8 cellular contexts compared by ENCODE assay signal in genomic region chr14:55052259-55052930, GRCh38. TPM values are rescaled to one million over a fixed set of nuclear protein-coding genes. Genes with fewer than 3 reads are reported as not detected.
DNase-seq lines count a peak whose midpoint lies in the region; ATAC-seq and FAIRE-seq lines count a peak whose summit lies in the region.

No MANE protein-coding gene starts in this region.

- H3K4me3 Mint-ChIP-seq in naive thymus-derived CD8-positive, alpha-beta T cell, result peak overlapping the region; percentile 84 to 94 (median 90)

- peak; percentile 17 for ATAC-seq in GM21447 (IDR thresholded peaks at IDR 0.05; ENCODE audit: unreplicated experiment)
- no peak for ATAC-seq in naive thymus-derived CD8-positive, alpha-beta T cell
- no peak for ATAC-seq in HG03095 (IDR thresholded peaks at IDR 0.05; ENCODE audit: unreplicated experiment)

- no peaks in the 10 kb centered on the region for H3K9me3 Mint-ChIP-seq in naive thymus-derived CD8-positive, alpha-beta T cell

- peaks cover 0 to 25% (median 3%) of the 10 kb centered on the region in 3 donors for H3K36me3 Mint-ChIP-seq in naive thymus-derived CD8-positive, alpha-beta T cell

- H3K4me1 Mint-ChIP-seq in naive thymus-derived CD8-positive, alpha-beta T cell, result peaks cover 22 to 51% (median 48%) of the 10 kb centered on the region in 4 donors

- H3K27me3 Mint-ChIP-seq in naive thymus-derived CD8-positive, alpha-beta T cell, result no peaks in the 10 kb centered on the region

- DNase-seq in DMS53 treated with DMSO at 0.1 percent for 48 hours (lab: John Stamatoyannopoulos, UW; ENCODE audit: unreplicated experiment) (peak; percentile 53), NCI-H2227 (lab: John Stamatoyannopoulos, UW; ENCODE audit: unreplicated experiment) (peak; percentile 25), dermis blood vessel endothelial cell (peak; percentile 30), urothelium cell line (ENCODE audit: low spot score) (no peak), activated gamma-delta T cell treated with Interleukin-2 at 50 U/mL for 16 hours (no peak)
- no peak for DNase-seq in naive thymus-derived CD8-positive, alpha-beta T cell

- H3K27ac Mint-ChIP-seq in naive thymus-derived CD8-positive, alpha-beta T cell, result peak overlapping the region; percentile 90 to 99 (median 98)

- FAIRE-seq in urothelium cell line (lab: Jason Lieb, UNC), result no peak

- POLR2A ChIA-PET in naive thymus-derived CD8-positive, alpha-beta T cell (lab: Charles Lee), result interaction anchor here (0.9 to 1.8 kb wide), 5 partner anchors 18 to 50 kb away, joined by 3 to 21 read pairs (median 10); partner anchors contain the start of genes SOCS4 and WDHD1

RNA-seq across cellular contexts. Expression of gene MAPK1IP1L, which starts 0.9 kb away (rescaled TPM):
- 22.5 and 35.2 TPM in 2 replicates for total RNA-seq in dermis blood vessel endothelial cell
- 10 to 100 TPM; 73.6 to 75.4 TPM for total RNA-seq in naive thymus-derived CD8-positive, alpha-beta T cell
- polyA plus RNA-seq in naive thymus-derived CD8-positive, alpha-beta T cell, result 10 to 100 TPM; 59.4 to 75.4 (median 65.7) TPM

RNA-seq across cellular contexts. Expression of gene SOCS4, which starts 25.4 kb away (rescaled TPM):
- total RNA-seq in dermis blood vessel endothelial cell, result 21.4 and 25.5 TPM in 2 replicates
- total RNA-seq in naive thymus-derived CD8-positive, alpha-beta T cell, result 10 to 100 TPM; 20.2 to 22.5 TPM
- 1 to 10 TPM; 1.5 to 2.9 (median 1.9) TPM for polyA plus RNA-seq in naive thymus-derived CD8-positive, alpha-beta T cell

RNA-seq across cellular contexts. Expression of gene WDHD1, which starts 25.5 kb away (rescaled TPM):
- total RNA-seq in dermis blood vessel endothelial cell, result 8.3 and 16.7 TPM in 2 replicates
- total RNA-seq in naive thymus-derived CD8-positive, alpha-beta T cell, result 1 to 10 TPM; 3.9 to 4.9 TPM
- 1 to 10 TPM; 2.2 to 3.8 (median 2.4) TPM for polyA plus RNA-seq in naive thymus-derived CD8-positive, alpha-beta T cell

Comparison
In these comparisons a context has a peak if more than half of its experiments do, and no peak if none do; other contexts are left out.
1. DNase-seq: peak in DMS53 treated with DMSO at 0.1 percent for 48 hours (single experiment), NCI-H2227 (single experiment) and dermis blood vessel endothelial cell (single experiment); none in naive thymus-derived CD8-positive, alpha-beta T cell (0 of 10), urothelium cell line (single experiment) and activated gamma-delta T cell treated with Interleukin-2 at 50 U/mL for 16 hours (single experiment).